ENCODE assay signal across 12 cellular contexts in genomic region chr1:151289080-151289935, GRCh38. TPM values are rescaled to one million over a fixed set of nuclear protein-coding genes. Genes with fewer than 3 reads are reported as not detected.
A peak's percentile ranks its signal among the peaks of the same experiment; 100 is the strongest.
DNase-seq lines count a peak whose midpoint lies in the region; ATAC-seq and TF ChIP-seq lines count a peak whose summit lies in the region.
"Had no signal": no experiment of that assay in that cellular context is flagged by ENCODE, and none has a peak within 500 bp of the region (broad histone marks: within the 10 kb centered on the region; RNA-seq: fewer than 3 reads in every experiment).

No MANE protein-coding gene starts in this region.

- in situ Hi-C loops in GM13977 (cut with MboI; ENCODE audit: low pct_unique_long_range_greater_than_20kb, low sequenced_read_pairs, unreplicated experiment): no loop called here

- no peak for TF ChIP-seq CTCF in GM13977 (IDR thresholded peaks at IDR 0.05; ENCODE audit: extremely low read depth, insufficient read depth, missing control alignments)

- no peaks in the 10 kb centered on the region for H3K27me3 Mint-ChIP-seq in activated naive CD4-positive, alpha-beta T cell treated with anti-CD3 and anti-CD28 coated beads, Interleukin-2, amount 50 U/mL, for 24 hours
- no peaks in the 10 kb centered on the region for H3K27me3 Mint-ChIP-seq in activated naive CD8-positive, alpha-beta T cell treated with anti-CD3 and anti-CD28 coated beads, Interleukin-2, amount 10 ng/mL, durations not matched to agents 7 days and 5 days

- peaks cover 21% of the 10 kb centered on the region for H3K4me1 Mint-ChIP-seq in activated naive CD4-positive, alpha-beta T cell treated with anti-CD3 and anti-CD28 coated beads, Interleukin-2, amount 50 U/mL, for 24 hours
- peaks cover 5% of the 10 kb centered on the region for H3K4me1 Mint-ChIP-seq in activated naive CD8-positive, alpha-beta T cell treated with anti-CD3 and anti-CD28 coated beads, Interleukin-2, amount 10 ng/mL, durations not matched to agents 7 days and 5 days
- peaks cover 45% of the 10 kb centered on the region for H3K4me1 Mint-ChIP-seq in stimulated activated effector memory CD8-positive, alpha-beta T cell treated with anti-CD3 and anti-CD28 coated beads, Interleukin-12 subunit alpha, Interleukin-12 subunit beta, amount 100 ng/mL, for 72 hours

- POLR2A ChIA-PET in activated naive CD8-positive, alpha-beta T cell treated with anti-CD3 and anti-CD28 coated beads, Interleukin-2, amount 10 ng/mL, durations not matched to agents 7 days and 5 days (lab: Charles Lee): interaction anchor here (0.6 kb wide), 1 partner anchor 620 kb away, joined by 3 read pairs; no protein-coding TSS in a partner anchor

- no peak for DNase-seq in activated naive CD4-positive, alpha-beta T cell treated with Interleukin-2 at 50 U/mL for 16 hours
- DNase-seq in activated naive CD8-positive, alpha-beta T cell treated with anti-CD3 and anti-CD28 coated beads, Interleukin-2, amount 10 ng/mL, durations not matched to agents 7 days and 5 days: no peak
- no peak for DNase-seq in stimulated activated effector memory CD8-positive, alpha-beta T cell treated with anti-CD3 and anti-CD28 coated beads, Interleukin-12 subunit alpha, Interleukin-12 subunit beta, amount 100 ng/mL, for 72 hours (ENCODE audit: low spot score in 2 of 2)
- DNase-seq in GM13977 (ENCODE audit: low spot score) (no peak), activated gamma-delta T cell (lab: John Stamatoyannopoulos, UW) (no peak)
- DNase-seq: ACHN; foreskin melanocyte; NCI-H1105; psoas muscle; stimulated activated CD8-positive, alpha-beta memory T cell treated with anti-CD3 and anti-CD28 coated beads, Interleukin-4, amount 100 ng/mL, for 48 hours had no signal

- H3K4me3 Mint-ChIP-seq in activated naive CD4-positive, alpha-beta T cell treated with anti-CD3 and anti-CD28 coated beads, Interleukin-2, amount 50 U/mL, for 24 hours: no peak overlapping the region
- H3K4me3 Mint-ChIP-seq in activated naive CD8-positive, alpha-beta T cell treated with anti-CD3 and anti-CD28 coated beads, Interleukin-2, amount 10 ng/mL, durations not matched to agents 7 days and 5 days: no peak overlapping the region
- H3K4me3 Mint-ChIP-seq in stimulated activated effector memory CD8-positive, alpha-beta T cell treated with anti-CD3 and anti-CD28 coated beads, Interleukin-12 subunit alpha, Interleukin-12 subunit beta, amount 100 ng/mL, for 72 hours: no peak overlapping the region
- H3K4me3 Mint-ChIP-seq: mesothelial cell of epicardium had no signal

- ATAC-seq in activated naive CD8-positive, alpha-beta T cell treated with anti-CD3 and anti-CD28 coated beads, Interleukin-2, amount 10 ng/mL, durations not matched to agents 7 days and 5 days (ENCODE audit: low read depth): no peak
- ATAC-seq in stimulated activated effector memory CD8-positive, alpha-beta T cell treated with anti-CD3 and anti-CD28 coated beads, Interleukin-12 subunit alpha, Interleukin-12 subunit beta, amount 100 ng/mL, for 72 hours: no peak

- peak overlapping the region; percentile 55 for H3K27ac Mint-ChIP-seq in activated naive CD4-positive, alpha-beta T cell treated with anti-CD3 and anti-CD28 coated beads, Interleukin-2, amount 50 U/mL, for 24 hours
- peak overlapping the region; percentile 42 for H3K27ac Mint-ChIP-seq in activated naive CD8-positive, alpha-beta T cell treated with anti-CD3 and anti-CD28 coated beads, Interleukin-2, amount 10 ng/mL, durations not matched to agents 7 days and 5 days
- peak overlapping the region; percentile 91 for H3K27ac Mint-ChIP-seq in stimulated activated effector memory CD8-positive, alpha-beta T cell treated with anti-CD3 and anti-CD28 coated beads, Interleukin-12 subunit alpha, Interleukin-12 subunit beta, amount 100 ng/mL, for 72 hours

- peaks cover 4% of the 10 kb centered on the region for H3K36me3 Mint-ChIP-seq in activated naive CD4-positive, alpha-beta T cell treated with anti-CD3 and anti-CD28 coated beads, Interleukin-2, amount 50 U/mL, for 24 hours
- peaks cover 11% of the 10 kb centered on the region for H3K36me3 Mint-ChIP-seq in activated naive CD8-positive, alpha-beta T cell treated with anti-CD3 and anti-CD28 coated beads, Interleukin-2, amount 10 ng/mL, durations not matched to agents 7 days and 5 days
- peaks cover 99% of the 10 kb centered on the region for H3K36me3 Mint-ChIP-seq in stimulated activated effector memory CD8-positive, alpha-beta T cell treated with anti-CD3 and anti-CD28 coated beads, Interleukin-12 subunit alpha, Interleukin-12 subunit beta, amount 100 ng/mL, for 72 hours

- no peaks in the 10 kb centered on the region for H3K9me3 Mint-ChIP-seq in activated naive CD4-positive, alpha-beta T cell treated with anti-CD3 and anti-CD28 coated beads, Interleukin-2, amount 50 U/mL, for 24 hours
- no peaks in the 10 kb centered on the region for H3K9me3 Mint-ChIP-seq in activated naive CD8-positive, alpha-beta T cell treated with anti-CD3 and anti-CD28 coated beads, Interleukin-2, amount 10 ng/mL, durations not matched to agents 7 days and 5 days
- H3K9me3 Mint-ChIP-seq in stimulated activated effector memory CD8-positive, alpha-beta T cell treated with anti-CD3 and anti-CD28 coated beads, Interleukin-12 subunit alpha, Interleukin-12 subunit beta, amount 100 ng/mL, for 72 hours: no peaks in the 10 kb centered on the region
- H3K9me3 Mint-ChIP-seq: mesothelial cell of epicardium had no signal

RNA-seq across cellular contexts. Expression of gene ZNF687, which starts 7.2 kb away (rescaled TPM):
- 10 to 100 TPM; 35.5 to 37.0 TPM for total RNA-seq in activated naive CD8-positive, alpha-beta T cell treated with anti-CD3 and anti-CD28 coated beads, Interleukin-2, amount 10 ng/mL, durations not matched to agents 7 days and 5 days

RNA-seq across cellular contexts. Expression of gene PSMD4, which starts 34.8 kb away (rescaled TPM):
- 100 to 1,000 TPM; 170 to 174 TPM for total RNA-seq in activated naive CD8-positive, alpha-beta T cell treated with anti-CD3 and anti-CD28 coated beads, Interleukin-2, amount 10 ng/mL, durations not matched to agents 7 days and 5 days

RNA-seq across cellular contexts. Expression of gene PI4KB, which starts 37.9 kb away (rescaled TPM):
- total RNA-seq in activated naive CD8-positive, alpha-beta T cell treated with anti-CD3 and anti-CD28 coated beads, Interleukin-2, amount 10 ng/mL, durations not matched to agents 7 days and 5 days: 10 to 100 TPM; 73.8 to 75.7 TPM

RNA-seq across cellular contexts. Expression of gene RFX5, which starts 57.7 kb away (rescaled TPM):
- 10 to 100 TPM; 68.4 to 73.9 TPM for total RNA-seq in activated naive CD8-positive, alpha-beta T cell treated with anti-CD3 and anti-CD28 coated beads, Interleukin-2, amount 10 ng/mL, durations not matched to agents 7 days and 5 days
